Comparison of ENCODE assay signal across 1 cellular context in the genomic region with DNA sequence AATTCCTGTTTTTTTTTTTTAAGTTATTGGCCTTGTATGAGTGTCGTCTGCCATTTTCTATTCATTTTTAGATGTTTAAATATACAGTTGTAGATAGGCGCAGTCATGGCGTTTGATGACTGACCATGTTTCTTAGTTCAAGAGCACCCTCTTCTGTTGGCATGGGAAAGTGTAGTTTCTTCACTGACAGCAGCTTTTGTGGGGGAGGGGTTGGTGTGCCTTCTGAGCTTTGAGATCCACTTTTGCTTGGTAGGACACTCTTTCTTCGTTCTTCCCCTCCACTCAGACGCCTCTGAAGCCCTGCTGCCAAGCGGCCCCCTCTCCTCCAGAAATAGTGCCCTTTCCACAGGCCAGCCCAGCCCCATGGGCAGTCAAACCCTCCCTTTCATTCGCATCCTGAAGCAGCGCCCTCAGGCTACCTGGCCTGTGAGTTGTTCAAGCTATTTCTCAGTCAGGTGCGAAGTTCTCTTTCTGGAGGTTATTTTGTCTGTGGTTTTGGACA.
TF ChIP-seq lines count a peak whose summit lies in the region.

No MANE protein-coding gene starts in this region.

TF ChIP-seq in HepG2, 621 proteins besides CTCF, POLR2A, EP300 and RAD21 (continued from another document):
- TF ChIP-seq, protein P1, sequence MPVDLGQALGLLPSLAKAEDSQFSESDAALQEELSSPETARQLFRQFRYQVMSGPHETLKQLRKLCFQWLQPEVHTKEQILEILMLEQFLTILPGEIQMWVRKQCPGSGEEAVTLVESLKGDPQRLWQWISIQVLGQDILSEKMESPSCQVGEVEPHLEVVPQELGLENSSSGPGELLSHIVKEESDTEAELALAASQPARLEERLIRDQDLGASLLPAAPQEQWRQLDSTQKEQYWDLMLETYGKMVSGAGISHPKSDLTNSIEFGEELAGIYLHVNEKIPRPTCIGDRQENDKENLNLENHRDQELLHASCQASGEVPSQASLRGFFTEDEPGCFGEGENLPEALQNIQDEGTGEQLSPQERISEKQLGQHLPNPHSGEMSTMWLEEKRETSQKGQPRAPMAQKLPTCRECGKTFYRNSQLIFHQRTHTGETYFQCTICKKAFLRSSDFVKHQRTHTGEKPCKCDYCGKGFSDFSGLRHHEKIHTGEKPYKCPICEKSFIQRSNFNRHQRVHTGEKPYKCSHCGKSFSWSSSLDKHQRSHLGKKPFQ (CRISPR knock-in tag; IDR thresholded peaks at IDR 0.05; ENCODE audit: insufficient replicate concordance) = no peak
- TF ChIP-seq KLF16 (CRISPR knock-in tag; IDR thresholded peaks at IDR 0.05) (peak in 1 of 2 experiments; percentile 54; a peak in 1 of 4 replicates), SALL2 (CRISPR knock-in tag; IDR thresholded peaks at IDR 0.05) (0 out of 2 replicates have a peak, but pooled peaks have one; percentile 45), MIXL1 (CRISPR knock-in tag; IDR thresholded peaks at IDR 0.05) (0 out of 2 replicates have a peak, but pooled peaks have one; percentile 21), REPIN1 (CRISPR knock-in tag; IDR thresholded peaks at IDR 0.05; ENCODE audit: borderline replicate concordance, low read depth) (peak; percentile 69), SOX13 (IDR thresholded peaks at IDR 0.05) (no peak), SOX13 (CRISPR knock-in tag; conservative IDR thresholded peaks at IDR 0.05 in 1 of 2, IDR thresholded peaks at IDR 0.05 in 1 of 2) (peak in 1 of 2 experiments; percentile 9; a peak in 1 of 4 replicates), CHD2 (IDR thresholded peaks at IDR 0.05; ENCODE audit: low read depth, low read length) (peak; percentile 57; the same call in 1 of the 2 replicates), ISL2 (CRISPR knock-in tag; IDR thresholded peaks at IDR 0.05) (0 out of 2 replicates have a peak, but pooled peaks have one; percentile 19), ZKSCAN1 (IDR thresholded peaks at IDR 0.05; ENCODE audit: low read length) (no peak), CEBPG (CRISPR knock-in tag; IDR thresholded peaks at IDR 0.05) (peak; percentile 56; the same call in 1 of the 2 replicates), ZSCAN25 (CRISPR knock-in tag; IDR thresholded peaks at IDR 0.05) (0 out of 2 replicates have a peak, but pooled peaks have one; percentile 25), ZNF326 (CRISPR knock-in tag; IDR thresholded peaks at IDR 0.05; ENCODE audit: borderline replicate concordance) (no peak), HOXA5 (CRISPR knock-in tag; IDR thresholded peaks at IDR 0.05) (peak; percentile 67; the same call in 1 of the 2 replicates), ZNF614 (CRISPR knock-in tag; IDR thresholded peaks at IDR 0.05; ENCODE audit: borderline replicate concordance) (0 out of 2 replicates have a peak, but pooled peaks have one; percentile 51), MEIS2 (CRISPR knock-in tag; IDR thresholded peaks at IDR 0.05) (0 out of 2 replicates have a peak, but pooled peaks have one; percentile 42), SOX5 (CRISPR knock-in tag; IDR thresholded peaks at IDR 0.05; ENCODE audit: borderline replicate concordance) (peak; percentile 25; the same call in 1 of the 2 replicates)
- TF ChIP-seq, protein P2, sequence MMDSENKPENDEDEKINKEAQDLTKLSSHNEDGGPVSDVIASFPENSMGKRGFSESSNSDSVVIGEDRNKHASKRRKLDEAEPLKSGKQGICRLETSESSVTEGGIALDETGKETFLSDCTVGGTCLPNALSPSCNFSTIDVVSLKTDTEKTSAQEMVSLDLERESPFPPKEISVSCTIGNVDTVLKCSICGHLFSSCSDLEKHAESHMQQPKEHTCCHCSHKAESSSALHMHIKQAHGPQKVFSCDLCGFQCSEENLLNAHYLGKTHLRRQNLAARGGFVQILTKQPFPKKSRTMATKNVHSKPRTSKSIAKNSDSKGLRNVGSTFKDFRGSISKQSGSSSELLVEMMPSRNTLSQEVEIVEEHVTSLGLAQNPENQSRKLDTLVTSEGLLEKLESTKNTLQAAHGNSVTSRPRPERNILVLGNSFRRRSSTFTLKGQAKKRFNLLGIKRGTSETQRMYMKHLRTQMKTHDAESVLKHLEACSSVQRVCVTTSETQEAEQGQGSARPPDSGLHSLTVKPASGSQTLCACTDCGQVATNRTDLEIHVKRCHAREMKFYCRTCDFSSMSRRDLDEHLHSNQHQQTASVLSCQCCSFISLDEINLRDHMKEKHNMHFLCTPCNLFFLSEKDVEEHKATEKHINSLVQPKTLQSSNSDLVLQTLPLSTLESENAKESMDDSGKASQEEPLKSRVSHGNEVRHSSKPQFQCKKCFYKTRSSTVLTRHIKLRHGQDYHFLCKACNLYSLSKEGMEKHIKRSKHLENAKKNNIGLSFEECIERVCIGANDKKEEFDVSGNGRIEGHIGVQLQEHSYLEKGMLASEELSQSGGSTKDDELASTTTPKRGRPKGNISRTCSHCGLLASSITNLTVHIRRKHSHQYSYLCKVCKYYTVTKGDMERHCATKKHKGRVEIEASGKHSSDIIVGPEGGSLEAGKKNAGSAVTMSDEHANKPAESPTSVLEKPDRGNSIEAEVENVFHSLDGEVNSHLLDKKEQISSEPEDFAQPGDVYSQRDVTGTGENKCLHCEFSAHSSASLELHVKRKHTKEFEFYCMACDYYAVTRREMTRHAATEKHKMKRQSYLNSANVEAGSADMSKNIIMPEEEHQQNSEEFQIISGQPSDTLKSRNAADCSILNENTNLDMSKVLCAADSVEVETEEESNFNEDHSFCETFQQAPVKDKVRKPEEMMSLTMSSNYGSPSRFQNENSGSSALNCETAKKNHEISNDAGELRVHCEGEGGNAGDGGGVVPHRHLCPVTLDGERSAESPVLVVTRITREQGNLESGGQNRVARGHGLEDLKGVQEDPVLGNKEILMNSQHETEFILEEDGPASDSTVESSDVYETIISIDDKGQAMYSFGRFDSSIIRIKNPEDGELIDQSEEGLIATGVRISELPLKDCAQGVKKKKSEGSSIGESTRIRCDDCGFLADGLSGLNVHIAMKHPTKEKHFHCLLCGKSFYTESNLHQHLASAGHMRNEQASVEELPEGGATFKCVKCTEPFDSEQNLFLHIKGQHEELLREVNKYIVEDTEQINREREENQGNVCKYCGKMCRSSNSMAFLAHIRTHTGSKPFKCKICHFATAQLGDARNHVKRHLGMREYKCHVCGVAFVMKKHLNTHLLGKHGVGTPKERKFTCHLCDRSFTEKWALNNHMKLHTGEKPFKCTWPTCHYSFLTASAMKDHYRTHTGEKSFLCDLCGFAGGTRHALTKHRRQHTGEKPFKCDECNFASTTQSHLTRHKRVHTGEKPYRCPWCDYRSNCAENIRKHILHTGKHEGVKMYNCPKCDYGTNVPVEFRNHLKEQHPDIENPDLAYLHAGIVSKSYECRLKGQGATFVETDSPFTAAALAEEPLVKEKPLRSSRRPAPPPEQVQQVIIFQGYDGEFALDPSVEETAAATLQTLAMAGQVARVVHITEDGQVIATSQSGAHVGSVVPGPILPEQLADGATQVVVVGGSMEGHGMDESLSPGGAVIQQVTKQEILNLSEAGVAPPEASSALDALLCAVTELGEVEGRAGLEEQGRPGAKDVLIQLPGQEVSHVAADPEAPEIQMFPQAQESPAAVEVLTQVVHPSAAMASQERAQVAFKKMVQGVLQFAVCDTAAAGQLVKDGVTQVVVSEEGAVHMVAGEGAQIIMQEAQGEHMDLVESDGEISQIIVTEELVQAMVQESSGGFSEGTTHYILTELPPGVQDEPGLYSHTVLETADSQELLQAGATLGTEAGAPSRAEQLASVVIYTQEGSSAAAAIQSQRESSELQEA (CRISPR knock-in tag; IDR thresholded peaks at IDR 0.05; ENCODE audit: not compliant biosample characterization) = no peak
- TF ChIP-seq, protein P3, sequence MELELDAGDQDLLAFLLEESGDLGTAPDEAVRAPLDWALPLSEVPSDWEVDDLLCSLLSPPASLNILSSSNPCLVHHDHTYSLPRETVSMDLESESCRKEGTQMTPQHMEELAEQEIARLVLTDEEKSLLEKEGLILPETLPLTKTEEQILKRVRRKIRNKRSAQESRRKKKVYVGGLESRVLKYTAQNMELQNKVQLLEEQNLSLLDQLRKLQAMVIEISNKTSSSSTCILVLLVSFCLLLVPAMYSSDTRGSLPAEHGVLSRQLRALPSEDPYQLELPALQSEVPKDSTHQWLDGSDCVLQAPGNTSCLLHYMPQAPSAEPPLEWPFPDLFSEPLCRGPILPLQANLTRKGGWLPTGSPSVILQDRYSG (CRISPR knock-in tag; IDR thresholded peaks at IDR 0.05) = 0 out of 2 replicates have a peak, but pooled peaks have one; percentile 39
- TF ChIP-seq, protein P4, sequence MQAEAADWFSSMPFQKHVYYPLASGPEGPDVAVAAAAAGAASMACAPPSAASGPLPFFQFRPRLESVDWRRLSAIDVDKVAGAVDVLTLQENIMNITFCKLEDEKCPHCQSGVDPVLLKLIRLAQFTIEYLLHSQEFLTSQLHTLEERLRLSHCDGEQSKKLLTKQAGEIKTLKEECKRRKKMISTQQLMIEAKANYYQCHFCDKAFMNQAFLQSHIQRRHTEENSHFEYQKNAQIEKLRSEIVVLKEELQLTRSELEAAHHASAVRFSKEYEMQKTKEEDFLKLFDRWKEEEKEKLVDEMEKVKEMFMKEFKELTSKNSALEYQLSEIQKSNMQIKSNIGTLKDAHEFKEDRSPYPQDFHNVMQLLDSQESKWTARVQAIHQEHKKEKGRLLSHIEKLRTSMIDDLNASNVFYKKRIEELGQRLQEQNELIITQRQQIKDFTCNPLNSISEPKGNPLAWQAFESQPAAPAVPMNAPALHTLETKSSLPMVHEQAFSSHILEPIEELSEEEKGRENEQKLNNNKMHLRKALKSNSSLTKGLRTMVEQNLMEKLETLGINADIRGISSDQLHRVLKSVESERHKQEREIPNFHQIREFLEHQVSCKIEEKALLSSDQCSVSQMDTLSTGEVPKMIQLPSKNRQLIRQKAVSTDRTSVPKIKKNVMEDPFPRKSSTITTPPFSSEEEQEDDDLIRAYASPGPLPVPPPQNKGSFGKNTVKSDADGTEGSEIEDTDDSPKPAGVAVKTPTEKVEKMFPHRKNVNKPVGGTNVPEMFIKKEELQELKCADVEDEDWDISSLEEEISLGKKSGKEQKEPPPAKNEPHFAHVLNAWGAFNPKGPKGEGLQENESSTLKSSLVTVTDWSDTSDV (CRISPR knock-in tag; IDR thresholded peaks at IDR 0.05) = no peak
